8 cellular contexts compared by ENCODE assay signal in genomic region chr9:104747565-104748358, GRCh38. TPM values are rescaled to one million over a fixed set of nuclear protein-coding genes. Genes with fewer than 3 reads are reported as not detected.
DNase-seq lines count a peak whose midpoint lies in the region; ATAC-seq lines count a peak whose summit lies in the region.

Gene NIPSNAP3A (plus strand): TSS chr9:104747683. CDS start chr9:104747793, 110 bp downstream.

- H3K18ac ChIP-seq in mesenchymal stem cell (ENCODE audit: low read depth in 1 of 2, low read length in 2 of 2), result peak within 1 kb of the TSS; percentile 93

- H4K91ac ChIP-seq in mesenchymal stem cell (ENCODE audit: low read length), result peak within 1 kb of the TSS; percentile 64

- H2BK12ac ChIP-seq in mesenchymal stem cell (ENCODE audit: low read length in 2 of 2), result peak within 1 kb of the TSS; percentile 29 to 61

- DNase-seq in CMK (ENCODE audit: low read depth) (peak; percentile 52), HK-2 (ENCODE audit: unreplicated experiment) (peak; percentile 86), NOMO-1 treated with DMSO at 0.1 percent for 48 hours (lab: John Stamatoyannopoulos, UW; ENCODE audit: unreplicated experiment) (peak; percentile 90), mesenchymal stem cell (peak; percentile 84)
- DNase-seq in activated CD8-positive, alpha-beta memory T cell treated with anti-CD3 and anti-CD28 coated beads for 4 hours (ENCODE audit: low read depth in 2 of 2), result peak; percentile 66 to 73
- DNase-seq in effector memory CD4-positive, alpha-beta T cell, result peak; percentile 74 to 79 (median 77)
- DNase-seq in stimulated activated CD8-positive, alpha-beta memory T cell treated with anti-CD3 and anti-CD28 coated beads, Interleukin-12 subunit alpha, Interleukin-12 subunit beta, amount 100 ng/mL, for 24 hours (ENCODE audit: extremely low read depth), result peak; percentile 68

- H3K27ac ChIP-seq in effector memory CD4-positive, alpha-beta T cell (ENCODE audit: insufficient read depth, low read length, poor library complexity, severe bottlenecking), result peak within 1 kb of the TSS; percentile 84
- H3K27ac ChIP-seq in mesenchymal stem cell (ENCODE audit: low read length, poor library complexity, severe bottlenecking), result peak within 1 kb of the TSS; percentile 88

- peak within 1 kb of the TSS; percentile 71 to 82 for H3K4ac ChIP-seq in mesenchymal stem cell (ENCODE audit: low read depth in 1 of 2, low read length in 2 of 2)

- peak within 1 kb of the TSS in 1 of 2 experiments; percentile 97 for H3K23ac ChIP-seq in mesenchymal stem cell (ENCODE audit: low read length in 2 of 2)

- H3K4me2 ChIP-seq in mesenchymal stem cell (ENCODE audit: low read length, poor library complexity, severe bottlenecking), result peak within 1 kb of the TSS; percentile 98

- no peaks in the 10 kb centered on the region for H3K36me3 ChIP-seq in effector memory CD4-positive, alpha-beta T cell (ENCODE audit: control insufficient read depth, insufficient read depth, low read length)
- H3K36me3 ChIP-seq in mesenchymal stem cell (ENCODE audit: control insufficient read depth in 1 of 2, insufficient read depth in 2 of 2, low read depth in 1 of 2, low read length in 2 of 2), result peaks cover 0 to 16% of the 10 kb centered on the region in 2 experiments

- peak within 1 kb of the TSS; percentile 78 for H4K8ac ChIP-seq in mesenchymal stem cell (ENCODE audit: low read length)

- peak; percentile 87 for ATAC-seq in GM19455 (IDR thresholded peaks at IDR 0.05; ENCODE audit: unreplicated experiment)

- WGBS in mesenchymal stem cell, result under 1% methylated on average over 69 of the region's 71 CpGs

- H3K9me3 ChIP-seq in effector memory CD4-positive, alpha-beta T cell (ENCODE audit: control insufficient read depth, low read length), result no peaks in the 10 kb centered on the region
- H3K9me3 ChIP-seq in mesenchymal stem cell (ENCODE audit: control insufficient read depth, low read length), result no peaks in the 10 kb centered on the region

- H2BK5ac ChIP-seq in mesenchymal stem cell (ENCODE audit: low read depth, low read length, poor library complexity, severe bottlenecking), result peak within 1 kb of the TSS; percentile 77

- H2AFZ ChIP-seq in mesenchymal stem cell (ENCODE audit: low read depth, low read length), result peak within 1 kb of the TSS; percentile 96

- H3K9ac ChIP-seq in mesenchymal stem cell (ENCODE audit: low read length), result peak within 1 kb of the TSS; percentile 96

- peak within 1 kb of the TSS; percentile 73 for H2BK15ac ChIP-seq in mesenchymal stem cell (ENCODE audit: low read depth, poor library complexity, severe bottlenecking)

- H2BK120ac ChIP-seq in mesenchymal stem cell (ENCODE audit: low read depth, low read length), result peak within 1 kb of the TSS; percentile 69

- H3K4me3 ChIP-seq in effector memory CD4-positive, alpha-beta T cell (ENCODE audit: insufficient read depth, low read depth, low read length, poor library complexity, severe bottlenecking), result peak within 1 kb of the TSS; percentile 72
- peak within 1 kb of the TSS; percentile 88 for H3K4me3 ChIP-seq in mesenchymal stem cell (ENCODE audit: insufficient read depth in 1 of 2, low read depth in 1 of 2, low read length in 2 of 2)

- peaks cover 5% of the 10 kb centered on the region for H3K4me1 ChIP-seq in effector memory CD4-positive, alpha-beta T cell (ENCODE audit: control insufficient read depth, insufficient read depth, low read length, poor library complexity, severe bottlenecking)
- peaks cover 2% of the 10 kb centered on the region for H3K4me1 ChIP-seq in mesenchymal stem cell (ENCODE audit: control insufficient read depth, insufficient read depth, low read depth, low read length)

- H3K27me3 ChIP-seq in effector memory CD4-positive, alpha-beta T cell (replicated peaks; ENCODE audit: control insufficient read depth, insufficient read depth, low read length, poor library complexity, severe bottlenecking), result no peaks in the 10 kb centered on the region
- H3K27me3 ChIP-seq in mesenchymal stem cell (ENCODE audit: control insufficient read depth in 1 of 2, insufficient read depth in 1 of 2, low read length in 2 of 2), result no peaks in the 10 kb centered on the region

- peaks cover 9% of the 10 kb centered on the region for H3K79me1 ChIP-seq in mesenchymal stem cell (replicated peaks; ENCODE audit: low read length, poor library complexity, severe bottlenecking)

- H2AK5ac ChIP-seq in mesenchymal stem cell (ENCODE audit: low read length, severe bottlenecking), result no peak within 1 kb of the TSS

- peak within 1 kb of the TSS; percentile 25 to 92 for H3K14ac ChIP-seq in mesenchymal stem cell (ENCODE audit: low read length in 2 of 2)

RNA-seq across cellular contexts. Expression of gene NIPSNAP3A, which starts in this region (rescaled TPM):
- polyA plus RNA-seq in mesenchymal stem cell (2013, experiment 1 of 2), result 18.9 TPM
- 21.5 TPM for polyA plus RNA-seq in mesenchymal stem cell (2013, experiment 2 of 2)

Comparison
In these comparisons a context has a peak if more than half of its experiments do, and no peak if none do; other contexts are left out.
1. Peak in every context shown above with its lines: DNase-seq, ATAC-seq, H3K4me3 ChIP-seq and H3K27ac ChIP-seq.